ENCODE assay signal across 21 cellular contexts in the genomic region with DNA sequence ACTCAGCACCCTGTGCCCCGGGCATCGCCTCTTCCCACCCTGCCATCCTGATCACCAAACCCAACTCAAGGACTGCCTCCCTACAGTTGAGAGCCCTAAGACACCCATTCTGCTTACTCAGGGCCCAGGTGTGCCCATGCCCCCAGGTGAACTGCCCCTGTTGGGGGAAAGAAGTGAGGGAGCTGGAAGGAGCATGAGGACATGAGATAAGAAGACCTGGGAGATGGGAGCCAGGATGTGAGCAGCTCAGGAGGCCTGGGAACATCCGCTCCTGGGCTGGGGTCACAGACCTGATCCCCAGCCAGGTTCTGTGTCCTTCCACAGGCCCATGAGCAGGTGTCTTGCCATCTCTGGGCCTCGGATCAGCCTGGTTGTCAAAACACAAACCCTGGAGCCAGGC. TPM values are rescaled to one million over a fixed set of nuclear protein-coding genes. Genes with fewer than 3 reads are reported as not detected.
DNase-seq lines count a peak whose midpoint lies in the region; ATAC-seq, FAIRE-seq and TF ChIP-seq lines count a peak whose summit lies in the region.
"Had no signal": no experiment of that assay in that cellular context is flagged by ENCODE, and none has a peak within 500 bp of the region (broad histone marks: within the 10 kb centered on the region; RNA-seq: fewer than 3 reads in every experiment).

No MANE protein-coding gene starts in this region.

- no peaks in the 10 kb centered on the region for H3K9me3 Mint-ChIP-seq in CD4-positive, alpha-beta T cell
- H3K9me3 Mint-ChIP-seq: central memory CD8-positive, alpha-beta T cell; stimulated activated naive CD8-positive, alpha-beta T cell treated with anti-CD3 and anti-CD28 coated beads, Interleukin-15, Interleukin-2, amounts not matched to agents 100 ng/mL and 50 ng/mL, for 24 hours; WTC11 had no signal

- H4K20me1 ChIP-seq in HCT116 (ENCODE audit: insufficient read depth) (no peaks in the 10 kb centered on the region), keratinocyte (ENCODE audit: control insufficient read depth, extremely low read depth, insufficient read depth, low read length) (no peaks in the 10 kb centered on the region)

- dilution Hi-C loops in keratinocyte (cut with MboI; ENCODE audit: extremely low pct_ligation_motif_present, low sequenced_read_pairs), result no loop called here

- H3K27me3 Mint-ChIP-seq in CD4-positive, alpha-beta T cell, result no peaks in the 10 kb centered on the region
- H3K27me3 Mint-ChIP-seq: central memory CD8-positive, alpha-beta T cell; stimulated activated naive CD8-positive, alpha-beta T cell treated with anti-CD3 and anti-CD28 coated beads, Interleukin-15, Interleukin-2, amounts not matched to agents 100 ng/mL and 50 ng/mL, for 24 hours; T-helper 17 cell had no signal

- H3K4me3 ChIP-seq in HCT116 (replicated peaks in 1 of 2; ENCODE audit: low read depth in 1 of 2, low read length in 2 of 2) (no peak overlapping the region), keratinocyte (ENCODE audit: control insufficient read depth in 2 of 3, extremely low read depth in 1 of 3, insufficient read depth in 2 of 3, low read depth in 1 of 3, low read length in 3 of 3) (peak overlapping the region in 1 of 3 experiments; percentile 25), stomach (no peak overlapping the region)

- peaks cover 4% of the 10 kb centered on the region for H3K9me1 ChIP-seq in keratinocyte (ENCODE audit: control insufficient read depth, extremely low read depth, insufficient read depth, low read length)

- no peak for TF ChIP-seq EP300 in stomach (IDR thresholded peaks at IDR 0.05)

- no peaks in the 10 kb centered on the region for H3K9me2 ChIP-seq in HCT116 (ENCODE audit: insufficient read depth)

- BruUV-seq in HCT116 (replicated peaks; lab: Mats Ljungman, UMichigan), result no TSS peak

- RAD21 ChIA-PET in HCT116 (lab: Charles Lee; ENCODE audit: low non-redundant PET in 1 of 2, low total read pairs in 2 of 2, uncharacterized antibody in 2 of 2, unreplicated experiment in 2 of 2), result no interaction called here

- TF ChIP-seq RAD21 in HCT116 (IDR thresholded peaks at IDR 0.05; ENCODE audit: low read depth), result no peak

- H3K27ac Mint-ChIP-seq in CD4-positive, alpha-beta T cell, result no peak overlapping the region
- H3K27ac Mint-ChIP-seq: stimulated activated naive CD8-positive, alpha-beta T cell treated with anti-CD3 and anti-CD28 coated beads, Interleukin-15, Interleukin-2, amounts not matched to agents 100 ng/mL and 50 ng/mL, for 24 hours; T-helper 17 cell had no signal

- H3K27me3 ChIP-seq in HCT116 (ENCODE audit: insufficient read depth, low read length) (no peaks in the 10 kb centered on the region), keratinocyte (ENCODE audit: control insufficient read depth, extremely low read depth, insufficient read depth, low read length) (no peaks in the 10 kb centered on the region), stomach (no peaks in the 10 kb centered on the region)
- no peaks in the 10 kb centered on the region for H3K27me3 ChIP-seq in CD4-positive, alpha-beta T cell (ENCODE audit: control insufficient read depth, insufficient read depth, low read length)
- H3K27me3 ChIP-seq: neutrophil had no signal

- peaks cover 32 to 42% of the 10 kb centered on the region in 2 experiments for H3K4me1 ChIP-seq in HCT116 (ENCODE audit: control insufficient read depth in 1 of 2, insufficient read depth in 2 of 2, low read length in 2 of 2)
- H3K4me1 ChIP-seq in keratinocyte (ENCODE audit: control insufficient read depth, extremely low read depth, insufficient read depth, low read length), result peaks cover 62% of the 10 kb centered on the region
- H3K4me1 ChIP-seq in stomach, result peaks cover 44 to 54% (median 52%) of the 10 kb centered on the region in 4 donors

- H3K4me2 ChIP-seq in HCT116 (ENCODE audit: low read length) (peak overlapping the region; percentile 85), keratinocyte (ENCODE audit: control insufficient read depth, extremely low read depth, insufficient read depth, low read depth, low read length) (peak overlapping the region; percentile 80)

- no peaks in the 10 kb centered on the region for H3K9me3 ChIP-seq in HCT116 (ENCODE audit: control insufficient read depth in 1 of 2, insufficient read depth in 1 of 2, low read depth in 1 of 2, low read length in 2 of 2)
- no peaks in the 10 kb centered on the region for H3K9me3 ChIP-seq in keratinocyte (ENCODE audit: control insufficient read depth, low read depth, low read length)
- no peaks in the 10 kb centered on the region for H3K9me3 ChIP-seq in stomach
- H3K9me3 ChIP-seq in CD4-positive, alpha-beta T cell (ENCODE audit: control insufficient read depth, low read length), result no peaks in the 10 kb centered on the region
- H3K9me3 ChIP-seq: neutrophil had no signal

- POLR2A ChIA-PET in HCT116 (lab: Charles Lee), result no interaction called here
- POLR2A ChIA-PET in CD4-positive, alpha-beta T cell (lab: Charles Lee), result no interaction called here

- TF ChIP-seq POLR2A in HCT116 (IDR thresholded peaks at IDR 0.05; ENCODE audit: borderline replicate concordance, extremely low read depth, insufficient read depth, insufficient read length) (no peak), stomach (IDR thresholded peaks at IDR 0.05) (no peak)

- FAIRE-seq in keratinocyte (lab: Jason Lieb, UNC), result no peak
- FAIRE-seq: G401.6 had no signal

- H3K36me3 Mint-ChIP-seq in CD4-positive, alpha-beta T cell (ENCODE audit: low read depth), result no peaks in the 10 kb centered on the region
- H3K36me3 Mint-ChIP-seq: WTC11 had no signal

- ATAC-seq in HCT116, result no peak
- no peak for ATAC-seq in CD4-positive, alpha-beta T cell (ENCODE audit: poor library complexity)
- ATAC-seq: T-helper 17 cell, WTC11 had no signal

- no peaks in the 10 kb centered on the region for H3K36me3 ChIP-seq in HCT116 (ENCODE audit: control insufficient read depth in 1 of 2, insufficient read depth in 2 of 2, low read length in 2 of 2)
- peaks cover 5 to 19% of the 10 kb centered on the region in 2 experiments for H3K36me3 ChIP-seq in keratinocyte (ENCODE audit: control insufficient read depth in 2 of 2, extremely low read depth in 1 of 2, insufficient read depth in 2 of 2, low read length in 2 of 2)
- H3K36me3 ChIP-seq in stomach, result peaks cover 4 to 43% (median 40%) of the 10 kb centered on the region in 4 donors

- DNase-seq in HCT116 (ENCODE audit: low read depth, low spot score) (no peak), keratinocyte (ENCODE audit: low read depth, low spot score) (no peak), stomach (no peak), OCI-M2 (lab: John Stamatoyannopoulos, UW; ENCODE audit: unreplicated experiment) (no peak), NCI-H82 (lab: John Stamatoyannopoulos, UW) (no peak)
- DNase-seq in stimulated activated CD4-positive, alpha-beta T cell treated with anti-CD3 and anti-CD28 coated beads, Interleukin-2, amount 100 ng/mL, for 48 hours, result no peak
- DNase-seq in CD4-positive, alpha-beta T cell, result no peak
- DNase-seq: effector CD8-positive, alpha-beta T cell; KG1; kidney glomerular epithelial cell; NCI-H2029; NCI-H446; T-helper 17 cell had no signal

- H3K4me1 Mint-ChIP-seq in CD4-positive, alpha-beta T cell (ENCODE audit: low read depth), result peaks cover 12% of the 10 kb centered on the region

- H3K79me2 ChIP-seq in HCT116 (ENCODE audit: insufficient read depth, low read length), result no peaks in the 10 kb centered on the region
- no peaks in the 10 kb centered on the region for H3K79me2 ChIP-seq in keratinocyte (ENCODE audit: control insufficient read depth, insufficient read depth, low read length)

- CTCF ChIA-PET in HCT116 (lab: Charles Lee), result interaction anchor here (3.5 to 9.1 kb wide), 2 partner anchors 9 to 14 kb away, joined by 25 to 75 read pairs; no protein-coding TSS in a partner anchor
- CTCF ChIA-PET in CD4-positive, alpha-beta T cell (lab: Charles Lee), result no interaction called here

- no peak overlapping the region for H3K4me3 Mint-ChIP-seq in CD4-positive, alpha-beta T cell
- H3K4me3 Mint-ChIP-seq: central memory CD8-positive, alpha-beta T cell; stimulated activated naive CD8-positive, alpha-beta T cell treated with anti-CD3 and anti-CD28 coated beads, Interleukin-15, Interleukin-2, amounts not matched to agents 100 ng/mL and 50 ng/mL, for 24 hours; T-helper 17 cell; WTC11 had no signal

- H3K9ac ChIP-seq in HCT116 (ENCODE audit: low read length) (0 out of 2 replicates have a peak overlapping the region, but pooled peaks have one; percentile 40), keratinocyte (ENCODE audit: control insufficient read depth, extremely low read depth, insufficient read depth, low read length) (peak overlapping the region; percentile 72)

- no peak for TF ChIP-seq CTCF in HCT116 (IDR thresholded peaks at IDR 0.05 in 2 of 3, conservative IDR thresholded peaks at IDR 0.05 in 1 of 3; ENCODE audit: borderline replicate concordance in 1 of 3, insufficient read depth in 1 of 3, low read depth in 2 of 3, low read length in 2 of 3)
- no peak for TF ChIP-seq CTCF in keratinocyte (optimal IDR thresholded peaks at IDR 0.05 in 1 of 3, IDR thresholded peaks at IDR 0.05 in 1 of 3, conservative IDR thresholded peaks at IDR 0.05 in 1 of 3; ENCODE audit: extremely low read depth in 1 of 3, insufficient read depth in 2 of 3, low read length in 3 of 3)
- no peak for TF ChIP-seq CTCF in stomach (IDR thresholded peaks at IDR 0.05)
- TF ChIP-seq CTCF in CD4-positive, alpha-beta T cell (IDR thresholded peaks at IDR 0.05), result no peak

- intact Hi-C loops in HCT116 (cut with micrococcal nuclease), result no loop called here
- intact Hi-C loops in stomach (cut with DNase I; ENCODE audit: low total_unique reads), result no loop called here
- intact Hi-C loops in CD4-positive, alpha-beta T cell (cut with DNase I, micrococcal nuclease), result no loop called here

- 68 to 92% (median 74%) methylated on average over 4 of the region's 4 CpGs for WGBS in stomach, 5 donors

- no peak overlapping the region for H2AFZ ChIP-seq in HCT116 (ENCODE audit: low read depth, low read length, poor library complexity, severe bottlenecking)
- no peak overlapping the region for H2AFZ ChIP-seq in keratinocyte (ENCODE audit: control insufficient read depth, low read length)

- H3K27ac ChIP-seq in HCT116 (ENCODE audit: low read depth, low read length) (no peak overlapping the region), angular gyrus (ENCODE audit: low read depth, low read length) (peak overlapping the region; percentile 5), keratinocyte (ENCODE audit: control insufficient read depth, insufficient read depth, low read length) (peak overlapping the region; percentile 93), stomach (peak overlapping the region in 4 of 5 donors; percentile 76 to 88 (median 82))
- no peak overlapping the region for H3K27ac ChIP-seq in CD4-positive, alpha-beta T cell (ENCODE audit: low read depth, low read length)
- H3K27ac ChIP-seq: neutrophil had no signal

RNA-seq across cellular contexts. Expression of a gene that starts 6.6 kb away (rescaled TPM):
- total RNA-seq in HCT116 (2021; ENCODE audit: unreplicated experiment) (1.8 TPM), stomach (100 to 1,000 TPM in 1 of 5 donors, 10 to 100 TPM in 4; 15.9 to 114 (median 25.0) TPM)
- polyA plus RNA-seq in HCT116 (2012), result 1.1 and 1.9 TPM in 2 replicates
- polyA plus RNA-seq in keratinocyte (4.1 to 5.7 TPM (median 5.1 TPM) in 3 replicates), stomach (10 to 100 TPM; 21.2 to 33.1 (median 22.9) TPM)
- polyA plus RNA-seq in keratinocyte (2011; ENCODE audit: low read depth), result 2.2 TPM
- polyA plus RNA-seq in keratinocyte (2011; cell fraction: cytosol; rRNA removed), result 1.8 and 2.7 TPM in 2 replicates
- polyA plus RNA-seq in keratinocyte (2011; cell fraction: nucleus; rRNA removed), result 13.1 and 17.2 TPM in 2 replicates
- polyA plus RNA-seq in keratinocyte (2012; ENCODE audit: low replicate concordance), result 1.9 and 6.5 TPM in 2 replicates
- 5.5 to 25.3 TPM (median 5.9 TPM) in 3 replicates for polyA minus RNA-seq in keratinocyte
- polyA minus RNA-seq in keratinocyte (2011; cell fraction: cytosol; rRNA and poly(A)+ RNA removed), result 8.1 TPM
- polyA minus RNA-seq in keratinocyte (2011; cell fraction: nucleus; rRNA and poly(A)+ RNA removed), result 5.7 and 7.1 TPM in 2 replicates
- total RNA-seq in CD4-positive, alpha-beta T cell, result under 1 TPM; 0.17 to 0.33 TPM

RNA-seq across cellular contexts. Expression of a gene that starts 20.9 kb away (rescaled TPM):
- total RNA-seq in HCT116 (2021; ENCODE audit: unreplicated experiment), result 20.0 TPM
- polyA plus RNA-seq in HCT116 (2012), result 12.2 and 15.7 TPM in 2 replicates
- polyA plus RNA-seq in keratinocyte, result 7.8 to 15.3 TPM (median 8.1 TPM) in 3 replicates
- polyA plus RNA-seq in keratinocyte (2011; ENCODE audit: low read depth), result 1.5 TPM
- polyA plus RNA-seq in keratinocyte (2011; cell fraction: cytosol; rRNA removed), result 10.8 and 12.2 TPM in 2 replicates
- 14.4 and 18.3 TPM in 2 replicates for polyA plus RNA-seq in keratinocyte (2011; cell fraction: nucleus; rRNA removed)
- polyA plus RNA-seq in keratinocyte (2012; ENCODE audit: low replicate concordance), result 11.7 and 13.6 TPM in 2 replicates
- polyA minus RNA-seq in keratinocyte, result 12.8 to 29.3 TPM (median 16.5 TPM) in 3 replicates
- polyA minus RNA-seq in keratinocyte (2011; cell fraction: cytosol; rRNA and poly(A)+ RNA removed), result 16.5 TPM
- 5.4 and 5.8 TPM in 2 replicates for polyA minus RNA-seq in keratinocyte (2011; cell fraction: nucleus; rRNA and poly(A)+ RNA removed)
- 10 to 100 TPM in 3 of 5 donors, 1 to 10 TPM in 2; 2.3 to 29.0 (median 18.1) TPM for total RNA-seq in stomach
- 10 to 100 TPM in 1 of 3 donors, 1 to 10 TPM in 2; 6.3 to 18.2 (median 9.4) TPM for polyA plus RNA-seq in stomach
- total RNA-seq in CD4-positive, alpha-beta T cell, result 1 to 10 TPM; 4.5 to 5.8 TPM

RNA-seq across cellular contexts. Expression of a gene that starts 26.8 kb away (rescaled TPM):
- total RNA-seq in HCT116 (2021; ENCODE audit: unreplicated experiment), result not detected
- 0.08 TPM in 1 of 2 replicates, not detected in the other for polyA plus RNA-seq in HCT116 (2012)
- polyA plus RNA-seq in keratinocyte, result 0.28 to 0.35 TPM (median 0.33 TPM) in 3 replicates
- polyA plus RNA-seq in keratinocyte (2011; ENCODE audit: low read depth), result not detected
- 0.04 TPM in 2 replicates for polyA plus RNA-seq in keratinocyte (2011; cell fraction: cytosol; rRNA removed)
- 0.83 and 0.99 TPM in 2 replicates for polyA plus RNA-seq in keratinocyte (2011; cell fraction: nucleus; rRNA removed)
- 0.13 and 0.24 TPM in 2 replicates for polyA plus RNA-seq in keratinocyte (2012; ENCODE audit: low replicate concordance)
- 0.23 to 0.61 TPM in 2 of 3 replicates, not detected in the other for polyA minus RNA-seq in keratinocyte
- polyA minus RNA-seq in keratinocyte (2011; cell fraction: cytosol; rRNA and poly(A)+ RNA removed), result not detected
- 0.47 and 1.1 TPM in 2 replicates for polyA minus RNA-seq in keratinocyte (2011; cell fraction: nucleus; rRNA and poly(A)+ RNA removed)
- total RNA-seq in stomach, result 1 to 10 TPM in 1 of 5 donors, not detected in 4; 1.8 TPM
- polyA plus RNA-seq in stomach, result 1 to 10 TPM in 1 of 3 donors, not detected in 2; 7.6 TPM
- total RNA-seq in CD4-positive, alpha-beta T cell, result not detected
- total RNA-seq: activated CD8-positive, alpha-beta memory T cell treated with anti-CD3 and anti-CD28 coated beads for 36 hours; mucosa of gallbladder; WTC11 had no signal

RNA-seq across cellular contexts. Expression of a gene that starts 46.3 kb away (rescaled TPM):
- 48.3 TPM for total RNA-seq in HCT116 (2021; ENCODE audit: unreplicated experiment)
- polyA plus RNA-seq in HCT116 (2012), result 8.1 and 12.7 TPM in 2 replicates
- 10.2 to 22.9 TPM (median 11.8 TPM) in 3 replicates for polyA plus RNA-seq in keratinocyte
- 54.5 TPM for polyA plus RNA-seq in keratinocyte (2011; ENCODE audit: low read depth)
- polyA plus RNA-seq in keratinocyte (2011; cell fraction: cytosol; rRNA removed), result 9.6 and 19.9 TPM in 2 replicates
- polyA plus RNA-seq in keratinocyte (2011; cell fraction: nucleus; rRNA removed), result 12.4 and 17.7 TPM in 2 replicates
- 10.8 and 16.3 TPM in 2 replicates for polyA plus RNA-seq in keratinocyte (2012; ENCODE audit: low replicate concordance)
- 0.39 to 10.7 TPM (median 3.2 TPM) in 3 replicates for polyA minus RNA-seq in keratinocyte
- 3.8 TPM for polyA minus RNA-seq in keratinocyte (2011; cell fraction: cytosol; rRNA and poly(A)+ RNA removed)
- 5.4 and 12.2 TPM in 2 replicates for polyA minus RNA-seq in keratinocyte (2011; cell fraction: nucleus; rRNA and poly(A)+ RNA removed)
- 10 to 100 TPM in 4 of 5 donors, 1 to 10 TPM in 1; 3.5 to 47.4 (median 17.3) TPM for total RNA-seq in stomach
- 10 to 100 TPM in 1 of 3 donors, 1 to 10 TPM in 2; 7.9 to 10.8 (median 8.5) TPM for polyA plus RNA-seq in stomach
- total RNA-seq in CD4-positive, alpha-beta T cell, result 10 to 100 TPM; 24.6 to 26.4 TPM

Comparison
In these comparisons a context has a peak if more than half of its experiments do, and no peak if none do; other contexts are left out.
1. H3K27ac ChIP-seq: peak in angular gyrus (single experiment), keratinocyte (single experiment) and stomach (4 of 5); none in HCT116 (single experiment) and CD4-positive, alpha-beta T cell (single experiment).